ENCODE assay signal across 8 cellular contexts in the genomic region with DNA sequence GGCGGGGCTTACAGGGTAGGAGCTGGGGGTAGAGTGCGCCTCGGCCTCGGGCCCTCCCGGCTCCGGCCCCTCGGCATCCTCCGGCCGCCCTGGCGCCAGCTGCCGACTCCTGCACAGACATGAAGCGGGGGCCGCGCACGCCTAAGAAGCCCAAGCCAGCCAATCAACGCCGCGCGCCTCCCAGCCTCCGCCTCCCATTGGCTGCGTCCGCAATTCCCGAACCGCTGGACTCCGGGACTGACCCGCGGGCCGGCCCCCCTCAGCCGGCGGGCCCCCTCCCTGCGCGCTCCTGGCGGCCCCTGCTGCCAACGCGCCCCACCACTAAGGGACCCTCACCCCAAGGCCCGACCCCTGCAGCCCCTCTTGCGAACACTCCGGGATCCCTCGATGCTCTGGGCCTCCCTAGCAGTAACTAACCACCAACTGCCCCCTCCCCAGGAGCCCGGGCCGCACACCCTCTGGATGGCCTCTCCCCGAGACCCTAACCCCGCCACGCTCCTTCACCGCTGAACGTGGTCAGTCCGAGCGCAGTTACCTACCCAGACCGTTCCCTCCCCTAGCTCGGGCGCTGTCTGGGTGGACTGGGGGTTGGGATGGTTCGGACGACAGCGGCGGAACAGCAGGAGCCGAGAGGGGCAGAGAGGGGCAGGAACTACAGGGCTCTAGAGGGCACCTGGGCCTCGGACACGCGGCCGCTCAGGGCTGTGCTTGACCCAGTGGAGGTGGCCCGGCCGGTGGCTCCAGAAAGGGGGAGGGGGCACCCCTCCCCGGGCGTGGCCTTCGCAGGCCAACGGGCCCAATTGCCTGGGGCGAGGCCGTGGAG. TPM values are rescaled to one million over a fixed set of nuclear protein-coding genes. Genes with fewer than 3 reads are reported as not detected.
DNase-seq lines count a peak whose midpoint lies in the region; ATAC-seq and TF ChIP-seq lines count a peak whose summit lies in the region.

No MANE protein-coding gene starts in this region.

- peak; percentile 86 for DNase-seq in H4 (ENCODE audit: low spot score)
- peak; percentile 44 to 89 for DNase-seq in NCI-H446 (lab: John Stamatoyannopoulos, UW)
- peak; percentile 46 for DNase-seq in activated naive CD4-positive, alpha-beta T cell treated with anti-CD3 and anti-CD28 coated beads, Interleukin-2, amount 50 U/mL, for 16 hours
- DNase-seq in globus pallidus (ENCODE audit: low spot score), result peak; percentile 40
- DNase-seq in neural crest cell (ENCODE audit: low read depth, low spot score), result peak; percentile 67

- no peak overlapping the region for H3K9ac ChIP-seq in BLaER1 treated with 17β-estradiol and CSF1 and Interleukin-3, amounts not matched to agents 10 nM and 100 nM

- H3K4me2 ChIP-seq in BLaER1 treated with 17β-estradiol and CSF1 and Interleukin-3, amounts not matched to agents 10 nM and 100 nM, result peak overlapping the region; percentile 47 to 99 (median 81); a peak in 19 of 22 replicates

- no peaks in the 10 kb centered on the region for H3K36me3 ChIP-seq in BLaER1 treated with 17β-estradiol and CSF1 and Interleukin-3, amounts not matched to agents 10 nM and 100 nM

- H3K27me3 Mint-ChIP-seq in neural crest cell (ENCODE audit: low read depth), result peaks cover 97% of the 10 kb centered on the region

- H3K36me3 Mint-ChIP-seq in neural crest cell (ENCODE audit: low read depth), result no peaks in the 10 kb centered on the region

- H3K9me3 ChIP-seq in BLaER1 treated with 17β-estradiol and CSF1 and Interleukin-3, amounts not matched to agents 10 nM and 100 nM (replicated peaks in 1 of 11), result no peaks in the 10 kb centered on the region; a peak in 1 of 22 replicates

- TF ChIP-seq CTCF in neural crest cell (conservative IDR thresholded peaks at IDR 0.05), result no peak

- H4K20me1 ChIP-seq in BLaER1 treated with 17β-estradiol and CSF1 and Interleukin-3, amounts not matched to agents 10 nM and 100 nM, result peaks cover 4 to 100% (median 99%) of the 10 kb centered on the region in 11 experiments; a peak in 20 of 22 replicates

- H3K27me3 ChIP-seq in BLaER1 treated with 17β-estradiol and CSF1 and Interleukin-3, amounts not matched to agents 10 nM and 100 nM, result peaks cover 100% of the 10 kb centered on the region in 11 experiments

- peaks cover 51 to 68% (median 58%) of the 10 kb centered on the region in 10 experiments for H3K4me1 ChIP-seq in BLaER1 treated with 17β-estradiol and CSF1 and Interleukin-3, amounts not matched to agents 10 nM and 100 nM

- peaks cover 20% of the 10 kb centered on the region for H3K4me1 Mint-ChIP-seq in neural crest cell

- no peaks in the 10 kb centered on the region for H3K9me3 Mint-ChIP-seq in neural crest cell

- H3K27ac Mint-ChIP-seq in neural crest cell (ENCODE audit: unreplicated experiment), result no peak overlapping the region

- H3K27ac ChIP-seq in BLaER1 treated with 17β-estradiol and CSF1 and Interleukin-3, amounts not matched to agents 10 nM and 100 nM, result no peak overlapping the region

- peak overlapping the region; percentile 29 to 68 (median 46); a peak in 8 of 20 replicates for H3K4me3 ChIP-seq in BLaER1 treated with 17β-estradiol and CSF1 and Interleukin-3, amounts not matched to agents 10 nM and 100 nM

- ATAC-seq in HG03025 (IDR thresholded peaks at IDR 0.05; ENCODE audit: low FRiP score, unreplicated experiment) (no peak), GM19324 (IDR thresholded peaks at IDR 0.05; ENCODE audit: low FRiP score, unreplicated experiment) (no peak)

- no peak overlapping the region for H3K4me3 Mint-ChIP-seq in neural crest cell

RNA-seq across cellular contexts. Expression of a gene that starts 5.0 kb away (rescaled TPM):
- total RNA-seq in H4 (2014; rRNA removed; shearing (Covaris generic)), result 4.0 TPM in 2 replicates
- 0.30 and 0.52 TPM in 2 replicates for total RNA-seq in neural crest cell

RNA-seq across cellular contexts. Expression of a gene that starts 21.3 kb away (rescaled TPM):
- not detected in 2 replicates for total RNA-seq in H4 (2014; rRNA removed; shearing (Covaris generic))
- total RNA-seq in neural crest cell, result not detected in 2 replicates
